10 cellular contexts compared by ENCODE assay signal in genomic region chr15:90481023-90481422, GRCh38. TPM values are rescaled to one million over a fixed set of nuclear protein-coding genes. Genes with fewer than 3 reads are reported as not detected.
DNase-seq lines count a peak whose midpoint lies in the region; ATAC-seq and TF ChIP-seq lines count a peak whose summit lies in the region.
"Had no signal": no experiment of that assay in that cellular context is flagged by ENCODE, and none has a peak within 500 bp of the region (broad histone marks: within the 10 kb centered on the region; RNA-seq: fewer than 3 reads in every experiment).

No MANE protein-coding gene starts in this region.

- H3K4me1 Mint-ChIP-seq in activated naive CD8-positive, alpha-beta T cell treated with anti-CD3 and anti-CD28 coated beads, Interleukin-2, amount 50 U/mL, for 24 hours, result peaks cover 36% of the 10 kb centered on the region

- peak overlapping the region; percentile 28 for H3K27ac Mint-ChIP-seq in activated naive CD8-positive, alpha-beta T cell treated with anti-CD3 and anti-CD28 coated beads, Interleukin-2, amount 50 U/mL, for 24 hours

- H3K4me3 ChIP-seq in GM12865 (ENCODE audit: low read depth, low read length) (no peak overlapping the region), Peyer's patch (no peak overlapping the region)
- H3K4me3 ChIP-seq: skin epidermis had no signal

- no peaks in the 10 kb centered on the region for H3K9me3 Mint-ChIP-seq in activated naive CD8-positive, alpha-beta T cell treated with anti-CD3 and anti-CD28 coated beads, Interleukin-2, amount 50 U/mL, for 24 hours

- H3K4me3 Mint-ChIP-seq in activated naive CD8-positive, alpha-beta T cell treated with anti-CD3 and anti-CD28 coated beads, Interleukin-2, amount 50 U/mL, for 24 hours, result no peak overlapping the region

- H3K9me3 ChIP-seq in Peyer's patch, result no peaks in the 10 kb centered on the region

- peaks cover 0 to 75% (median 0%) of the 10 kb centered on the region in 3 donors for H3K36me3 ChIP-seq in Peyer's patch

- no peaks in the 10 kb centered on the region for H3K27me3 ChIP-seq in Peyer's patch

- no peaks in the 10 kb centered on the region for H3K27me3 Mint-ChIP-seq in activated naive CD8-positive, alpha-beta T cell treated with anti-CD3 and anti-CD28 coated beads, Interleukin-2, amount 50 U/mL, for 24 hours

- no peak for TF ChIP-seq CTCF in GM12865 (IDR thresholded peaks at IDR 0.05; ENCODE audit: insufficient read depth, low read depth, low read length, missing control alignments)
- TF ChIP-seq CTCF in Peyer's patch (IDR thresholded peaks at IDR 0.05), result no peak

- H3K4me1 ChIP-seq in Peyer's patch, result peaks cover 0 to 5% (median 0%) of the 10 kb centered on the region in 4 donors

- peak; percentile 87 for ATAC-seq in activated naive CD8-positive, alpha-beta T cell treated with anti-CD3 and anti-CD28 coated beads, Interleukin-2, amount 50 U/mL, for 24 hours

- no peak overlapping the region for H3K27ac ChIP-seq in Peyer's patch

- no peak for TF ChIP-seq POLR2A in Peyer's patch (IDR thresholded peaks at IDR 0.05)

- DNase-seq in GM12865 (ENCODE audit: low read depth) (peak; percentile 29), Peyer's patch (peak in 2 of 3 donors; percentile 32 to 81), 8988T (no peak), dedifferentiated amniotic fluid mesenchymal stem cell (ENCODE audit: extremely low spot score) (no peak), amygdala (lab: John Stamatoyannopoulos, UW) (no peak), NCI-H2171 (lab: John Stamatoyannopoulos, UW) (no peak)
- DNase-seq in activated naive CD8-positive, alpha-beta T cell treated with anti-CD3 and anti-CD28 coated beads, Interleukin-2, amount 50 U/mL, for 24 hours, result peak; percentile 18
- DNase-seq in stimulated activated CD8-positive, alpha-beta memory T cell treated with anti-CD3 and anti-CD28 coated beads, Interleukin-15, amount 100 ng/mL, for 48 hours (ENCODE audit: low read depth in 2 of 2), result peak; percentile 15 to 17
- DNase-seq: NCI-H146 had no signal

- H3K36me3 Mint-ChIP-seq in activated naive CD8-positive, alpha-beta T cell treated with anti-CD3 and anti-CD28 coated beads, Interleukin-2, amount 50 U/mL, for 24 hours (ENCODE audit: low read depth), result peaks cover 66% of the 10 kb centered on the region

RNA-seq across cellular contexts. Expression of gene CRTC3, which starts 48.7 kb away (rescaled TPM):
- 10 to 100 TPM; 19.8 to 33.1 (median 25.9) TPM for total RNA-seq in Peyer's patch

Comparison
In these comparisons a context has a peak if more than half of its experiments do, and no peak if none do; other contexts are left out.
1. DNase-seq: peak in GM12865 (single experiment), Peyer's patch (2 of 3), activated naive CD8-positive, alpha-beta T cell treated with anti-CD3 and anti-CD28 coated beads, Interleukin-2, amount 50 U/mL, for 24 hours (single experiment) and stimulated activated CD8-positive, alpha-beta memory T cell treated with anti-CD3 and anti-CD28 coated beads, Interleukin-15, amount 100 ng/mL, for 48 hours (2 of 2); none in 8988T (single experiment), dedifferentiated amniotic fluid mesenchymal stem cell (single experiment), amygdala (0 of 56) and NCI-H2171 (single experiment).